16 cellular contexts compared by ENCODE assay signal in genomic region chr6:514396-514973, GRCh38.
DNase-seq lines count a peak whose midpoint lies in the region; ATAC-seq and FAIRE-seq lines count a peak whose summit lies in the region.
"Had no signal": no experiment of that assay in that cellular context is flagged by ENCODE, and none has a peak within 500 bp of the region (broad histone marks: within the 10 kb centered on the region; RNA-seq: fewer than 3 reads in every experiment).

No MANE protein-coding gene starts in this region.

- peaks cover 52% of the 10 kb centered on the region for H3K4me1 Mint-ChIP-seq in T-helper 2 cell treated with Interferon-gamma antibody and Interleukin-4, amounts not matched to agents 5 μg/mL and 100 μg/mL, for 36 hours (ENCODE audit: low read depth)
- peaks cover 44 to 50% of the 10 kb centered on the region in 2 donors for H3K4me1 Mint-ChIP-seq in natural killer cell treated with Interleukin-12 subunit alpha and Interleukin-12 subunit beta and Interleukin-15 and Interleukin-18, amount 100 ng/mL, for 72 hours (ENCODE audit: low read depth in 2 of 2)

- H3K27ac Mint-ChIP-seq in T-helper 2 cell treated with Interferon-gamma antibody and Interleukin-4, amounts not matched to agents 5 μg/mL and 100 μg/mL, for 36 hours = peak overlapping the region; percentile 72
- H3K27ac Mint-ChIP-seq in natural killer cell treated with Interleukin-12 subunit alpha and Interleukin-12 subunit beta and Interleukin-15 and Interleukin-18, amount 100 ng/mL, for 72 hours = peak overlapping the region; percentile 14 to 25

- H3K4me3 Mint-ChIP-seq in T-helper 2 cell treated with Interferon-gamma antibody and Interleukin-4, amounts not matched to agents 5 μg/mL and 100 μg/mL, for 36 hours = peak overlapping the region; percentile 49
- no peak overlapping the region for H3K4me3 Mint-ChIP-seq in natural killer cell treated with Interleukin-12 subunit alpha and Interleukin-12 subunit beta and Interleukin-15 and Interleukin-18, amount 100 ng/mL, for 72 hours

- H3K36me3 Mint-ChIP-seq in T-helper 2 cell treated with Interferon-gamma antibody and Interleukin-4, amounts not matched to agents 5 μg/mL and 100 μg/mL, for 36 hours (ENCODE audit: low read depth) = peaks cover 42% of the 10 kb centered on the region
- H3K36me3 Mint-ChIP-seq in natural killer cell treated with Interleukin-12 subunit alpha and Interleukin-12 subunit beta and Interleukin-15 and Interleukin-18, amount 100 ng/mL, for 72 hours = peaks cover 25% of the 10 kb centered on the region

- H3K27me3 Mint-ChIP-seq in T-helper 2 cell treated with Interferon-gamma antibody and Interleukin-4, amounts not matched to agents 5 μg/mL and 100 μg/mL, for 36 hours (ENCODE audit: low read depth) = no peaks in the 10 kb centered on the region
- H3K27me3 Mint-ChIP-seq in natural killer cell treated with Interleukin-12 subunit alpha and Interleukin-12 subunit beta and Interleukin-15 and Interleukin-18, amount 100 ng/mL, for 72 hours = no peaks in the 10 kb centered on the region
- H3K27me3 Mint-ChIP-seq: CD8-positive, alpha-beta memory T cell had no signal

- ATAC-seq in natural killer cell treated with Interleukin-12 subunit alpha and Interleukin-12 subunit beta and Interleukin-15 and Interleukin-18, amount 100 ng/mL, for 72 hours = peak; percentile 10 to 36
- no peak for ATAC-seq in HG02623 (IDR thresholded peaks at IDR 0.05; ENCODE audit: unreplicated experiment)
- ATAC-seq: body of pancreas had no signal

- H3K9me3 Mint-ChIP-seq in T-helper 2 cell treated with Interferon-gamma antibody and Interleukin-4, amounts not matched to agents 5 μg/mL and 100 μg/mL, for 36 hours = peaks cover 17% of the 10 kb centered on the region
- H3K9me3 Mint-ChIP-seq in natural killer cell treated with Interleukin-12 subunit alpha and Interleukin-12 subunit beta and Interleukin-15 and Interleukin-18, amount 100 ng/mL, for 72 hours = no peaks in the 10 kb centered on the region
- H3K9me3 Mint-ChIP-seq: CD8-positive, alpha-beta memory T cell had no signal

- no peak for FAIRE-seq in GM19239 (lab: Jason Lieb, UNC)
- FAIRE-seq: G401.6 had no signal

- no peak for DNase-seq in T-helper 2 cell treated with Interferon-gamma antibody and Interleukin-4, amounts not matched to agents 5 μg/mL and 100 μg/mL, for 36 hours (ENCODE audit: low spot score)
- no peak for DNase-seq in T-helper 2 cell
- peak; percentile 69 for DNase-seq in MV-4-11 (lab: John Stamatoyannopoulos, UW)
- DNase-seq in amniotic epithelial cell (ENCODE audit: low read depth) = peak; percentile 6
- DNase-seq in natural killer cell treated with Interleukin-12 subunit alpha and Interleukin-12 subunit beta and Interleukin-15 and Interleukin-18, amount 100 ng/mL, for 72 hours (ENCODE audit: low spot score) = no peak
- DNase-seq in GM19239 (ENCODE audit: insufficient read length, low spot score) = no peak
- DNase-seq in NCI-H748 treated with DMSO at 0.1 percent for 48 hours (lab: John Stamatoyannopoulos, UW) = no peak
- DNase-seq: body of pancreas; CD8-positive, alpha-beta memory T cell; hippocampal formation; left ventricle myocardium inferior; MM.1S; SHP77 treated with DMSO at 0.1 percent for 48 hours; stimulated activated CD4-positive, alpha-beta T cell treated with anti-CD3 and anti-CD28 coated beads, Interleukin-4, amount 100 ng/mL, for 24 hours had no signal

Comparison
In these comparisons a context has a peak if more than half of its experiments do, and no peak if none do; other contexts are left out.
1. DNase-seq: peak in MV-4-11 (single experiment) and amniotic epithelial cell (single experiment); none in T-helper 2 cell treated with Interferon-gamma antibody and Interleukin-4, amounts not matched to agents 5 μg/mL and 100 μg/mL, for 36 hours (single experiment), T-helper 2 cell (0 of 5), natural killer cell treated with Interleukin-12 subunit alpha and Interleukin-12 subunit beta and Interleukin-15 and Interleukin-18, amount 100 ng/mL, for 72 hours (single experiment), GM19239 (single experiment) and NCI-H748 treated with DMSO at 0.1 percent for 48 hours (single experiment).